In genomic region chr17:44417553-44417952, GRCh38 we compare ENCODE assay signal across 10 cellular contexts. TPM values are rescaled to one million over a fixed set of nuclear protein-coding genes. Genes with fewer than 3 reads are reported as not detected.
DNase-seq lines count a peak whose midpoint lies in the region; ATAC-seq, FAIRE-seq and TF ChIP-seq lines count a peak whose summit lies in the region.
"Had no signal": no experiment of that assay in that cellular context is flagged by ENCODE, and none has a peak within 500 bp of the region (broad histone marks: within the 10 kb centered on the region; RNA-seq: fewer than 3 reads in every experiment).

No MANE protein-coding gene starts in this region.

- no peaks in the 10 kb centered on the region for H3K9me3 ChIP-seq in kidney (ENCODE audit: control insufficient read depth in 1 of 2, low read length in 2 of 2)

- no peak overlapping the region for H3K9ac ChIP-seq in kidney (ENCODE audit: low read length in 2 of 2)

- H3K36me3 ChIP-seq in kidney (ENCODE audit: control insufficient read depth in 1 of 2, insufficient read depth in 2 of 2, low read length in 2 of 2), result peaks cover 0 to 2% of the 10 kb centered on the region in 2 donors

- H3K4me1 ChIP-seq in foreskin keratinocyte, result peaks cover 7% of the 10 kb centered on the region
- peaks cover 0 to 22% of the 10 kb centered on the region in 2 donors for H3K4me1 ChIP-seq in kidney (ENCODE audit: control insufficient read depth in 1 of 2, insufficient read depth in 1 of 2, low read depth in 1 of 2, low read length in 2 of 2)

- intact Hi-C loops in kidney (cut with DNase I), result no loop called here

- no peak for FAIRE-seq in kidney (lab: Jason Lieb, UNC)

- DNase-seq in stimulated activated CD4-positive, alpha-beta T cell treated with anti-CD3 and anti-CD28 coated beads, Interleukin-15, amount 100 ng/mL, for 24 hours, result peak; percentile 20
- DNase-seq in stimulated activated CD4-positive, alpha-beta T cell treated with anti-CD3 and anti-CD28 coated beads, Interleukin-2, amount 100 ng/mL, for 24 hours, result no peak
- DNase-seq in SW480 (ENCODE audit: low spot score), result peak; percentile 32
- peak; percentile 80 to 89 for DNase-seq in foreskin keratinocyte
- DNase-seq in superior temporal gyrus (ENCODE audit: extremely low spot score), result peak; percentile 54
- no peak for DNase-seq in iPS-NIHi7 (ENCODE audit: extremely low spot score)
- DNase-seq in kidney, result no peak
- DNase-seq in NCI-H2107 treated with DMSO at 0.1 percent for 48 hours (lab: John Stamatoyannopoulos, UW; ENCODE audit: unreplicated experiment), result no peak
- DNase-seq: DMS79, naive B cell had no signal

- H3K27ac ChIP-seq in foreskin keratinocyte (peak overlapping the region; percentile 40), kidney (ENCODE audit: low read depth in 2 of 2, low read length in 2 of 2) (peak overlapping the region in 1 of 2 donors; percentile 58)

- no peak overlapping the region for H3K4me3 ChIP-seq in kidney (ENCODE audit: low read length in 2 of 2)

- TF ChIP-seq CTCF in foreskin keratinocyte (conservative IDR thresholded peaks at IDR 0.05) (no peak), kidney (IDR thresholded peaks at IDR 0.05; ENCODE audit: borderline replicate concordance, extremely low read depth, insufficient read depth) (no peak)

- H3K27me3 ChIP-seq in foreskin keratinocyte, result no peaks in the 10 kb centered on the region

- peak; percentile 90 for ATAC-seq in foreskin keratinocyte

RNA-seq across cellular contexts. Expression of gene ITGA2B, which starts 28.1 kb away (rescaled TPM):
- total RNA-seq in foreskin keratinocyte (0.25 and 0.37 TPM in 2 replicates), kidney (1.7 TPM)
- polyA plus RNA-seq in foreskin keratinocyte (0.08 and 0.13 TPM in 2 replicates), kidney (ENCODE audit: insufficient read depth, low read depth, low replicate concordance) (0.67 TPM)

RNA-seq across cellular contexts. Expression of gene FAM171A2, which starts 53.9 kb away (rescaled TPM):
- total RNA-seq in foreskin keratinocyte (1.4 and 1.6 TPM in 2 replicates), kidney (0.94 TPM)
- polyA plus RNA-seq in foreskin keratinocyte (0.98 and 1.3 TPM in 2 replicates), kidney (ENCODE audit: insufficient read depth, low read depth, low replicate concordance) (1.6 TPM)

Comparison
In these comparisons a context has a peak if more than half of its experiments do, and no peak if none do; other contexts are left out.
1. DNase-seq: peak in stimulated activated CD4-positive, alpha-beta T cell treated with anti-CD3 and anti-CD28 coated beads, Interleukin-15, amount 100 ng/mL, for 24 hours (single experiment), SW480 (single experiment), foreskin keratinocyte (2 of 2) and superior temporal gyrus (single experiment); none in stimulated activated CD4-positive, alpha-beta T cell treated with anti-CD3 and anti-CD28 coated beads, Interleukin-2, amount 100 ng/mL, for 24 hours (0 of 2), iPS-NIHi7 (single experiment), kidney (single experiment) and NCI-H2107 treated with DMSO at 0.1 percent for 48 hours (single experiment).